13 cellular contexts compared by ENCODE assay signal in the genomic region with DNA sequence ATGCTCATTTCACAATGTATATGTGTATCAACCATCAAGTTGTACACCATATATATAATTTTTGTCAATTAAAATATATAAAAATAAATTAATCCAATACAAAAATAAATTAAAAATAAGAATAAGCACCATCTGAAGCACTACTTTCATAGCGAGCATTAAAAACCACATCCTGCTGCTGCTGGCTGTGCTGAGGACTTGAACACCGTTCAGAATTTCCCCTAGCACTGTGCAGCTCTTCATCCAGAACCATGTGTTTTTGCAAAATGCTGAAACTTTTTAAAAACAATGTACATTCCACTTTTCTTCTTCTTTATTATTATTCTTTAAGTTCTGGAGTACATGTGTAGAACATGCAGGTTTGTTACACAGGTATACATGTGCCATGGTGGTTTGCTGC.
"Had no signal": no experiment of that assay in that cellular context is flagged by ENCODE, and none has a peak within 500 bp of the region (broad histone marks: within the 10 kb centered on the region; RNA-seq: fewer than 3 reads in every experiment).

No MANE protein-coding gene starts in this region.

- H3K27me3 Mint-ChIP-seq: activated B cell treated with CpG ODN at 0.5 μM for 24 hours; progenitor cell of endocrine pancreas; stimulated activated memory B cell treated with anti-CD40 and anti-IgM and Interleukin-4, amounts not matched to agents 10 μg/mL and 1 μg/mL and 100 μg/mL, for 72 hours had no signal

- H3K36me3 ChIP-seq: colonic mucosa, lower lobe of right lung, right atrium auricular region, tibial artery had no signal

- ATAC-seq: esophagus mucosa; left colon; lower lobe of right lung; stimulated activated memory B cell treated with anti-CD40 and anti-IgM and Interleukin-4, amounts not matched to agents 10 μg/mL and 1 μg/mL and 100 μg/mL, for 72 hours had no signal

- DNase-seq: activated B cell treated with CpG ODN at 0.5 μM for 24 hours; activated CD4-positive, alpha-beta T cell treated with anti-CD3 and anti-CD28 coated beads, Interleukin-2, amount 50 U/mL, for 48 hours; amniotic stem cell; caudate nucleus; colonic mucosa; left colon; lower lobe of right lung; stimulated activated CD4-positive, alpha-beta T cell treated with anti-CD3 and anti-CD28 coated beads, Interleukin-2, amount 100 ng/mL, for 48 hours; tibial artery had no signal

- H3K27ac Mint-ChIP-seq: activated B cell treated with CpG ODN at 0.5 μM for 24 hours; progenitor cell of endocrine pancreas; stimulated activated memory B cell treated with anti-CD40 and anti-IgM and Interleukin-4, amounts not matched to agents 10 μg/mL and 1 μg/mL and 100 μg/mL, for 72 hours had no signal

- H3K4me3 ChIP-seq: colonic mucosa, lower lobe of right lung, right atrium auricular region, tibial artery had no signal

- H3K4me1 Mint-ChIP-seq: stimulated activated memory B cell treated with anti-CD40 and anti-IgM and Interleukin-4, amounts not matched to agents 10 μg/mL and 1 μg/mL and 100 μg/mL, for 72 hours had no signal

- H3K9me3 ChIP-seq: colonic mucosa had no signal

- H3K27ac ChIP-seq: colonic mucosa, lower lobe of right lung, right atrium auricular region, tibial artery had no signal

- H3K27me3 ChIP-seq: colonic mucosa, right atrium auricular region, tibial artery had no signal

- H3K4me3 Mint-ChIP-seq: activated B cell treated with CpG ODN at 0.5 μM for 24 hours; stimulated activated memory B cell treated with anti-CD40 and anti-IgM and Interleukin-4, amounts not matched to agents 10 μg/mL and 1 μg/mL and 100 μg/mL, for 72 hours had no signal

- H3K4me1 ChIP-seq: colonic mucosa, lower lobe of right lung, right atrium auricular region, tibial artery had no signal
